Comparison of ENCODE assay signal across 8 cellular contexts in the genomic region with DNA sequence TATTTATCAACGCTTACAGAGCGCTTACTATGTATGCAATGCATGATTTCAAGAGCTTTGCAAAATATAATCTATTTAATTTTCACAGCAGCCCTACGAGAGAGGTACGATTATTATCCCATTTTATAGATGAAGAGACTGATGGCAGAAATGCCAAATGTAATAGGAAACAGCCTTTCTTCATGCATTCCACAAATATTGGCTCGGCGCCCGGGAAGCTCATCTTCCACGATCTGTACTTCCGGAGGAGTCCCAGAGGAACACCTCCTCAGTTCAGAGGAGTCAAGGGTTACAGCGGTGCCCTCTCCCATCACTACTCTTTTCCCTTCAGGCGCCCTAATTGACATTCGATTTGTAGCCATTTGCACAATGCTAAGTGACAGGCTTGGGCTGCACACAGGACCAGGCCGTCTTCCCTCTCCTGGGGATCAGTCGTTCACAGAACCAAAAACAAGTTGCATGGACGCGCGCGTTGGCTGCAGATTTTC. TPM values are rescaled to one million over a fixed set of nuclear protein-coding genes. Genes with fewer than 3 reads are reported as not detected.
DNase-seq lines count a peak whose midpoint lies in the region; ATAC-seq and TF ChIP-seq lines count a peak whose summit lies in the region.

No MANE protein-coding gene starts in this region.

- H3K4me3 ChIP-seq in WERI-Rb-1 (ENCODE audit: low read depth, low read length) (peak overlapping the region; percentile 86), retinal pigment epithelial cell (ENCODE audit: low read length) (peak overlapping the region; percentile 35)

- intact Hi-C loops in Right ventricle myocardium superior (cut with DNase I) = loop anchor here (2.0 kb wide), 1 partner anchor 133 kb away; no protein-coding TSS in a partner anchor

- H3K27ac ChIP-seq in WERI-Rb-1 = peak overlapping the region; percentile 100

- no peaks in the 10 kb centered on the region for H3K9me3 ChIP-seq in WERI-Rb-1 (ENCODE audit: severe bottlenecking)

- DNase-seq in M059J (ENCODE audit: low read depth) (peak; percentile 79), WERI-Rb-1 (no peak), Right ventricle myocardium superior (peak; percentile 87), retinal pigment epithelial cell (ENCODE audit: low read depth) (no peak), T1000 (lab: John Stamatoyannopoulos, UW) (no peak), cerebellar nuclear complex (lab: John Stamatoyannopoulos, UW) (no peak), NAMALWA (ENCODE audit: low spot score) (no peak)

- H3K27me3 ChIP-seq in WERI-Rb-1 (ENCODE audit: insufficient read depth, low read depth, severe bottlenecking) = no peaks in the 10 kb centered on the region

- TF ChIP-seq CTCF in WERI-Rb-1 (IDR thresholded peaks at IDR 0.05; ENCODE audit: low read depth, low read length) = no peak
- TF ChIP-seq CTCF in retinal pigment epithelial cell (conservative IDR thresholded peaks at IDR 0.05; ENCODE audit: low read depth, low read length) = no peak

- H3K36me3 ChIP-seq in WERI-Rb-1 = peaks cover 15% of the 10 kb centered on the region

- ATAC-seq in GM19395 (IDR thresholded peaks at IDR 0.05; ENCODE audit: unreplicated experiment) (peak; percentile 3), Right ventricle myocardium superior (ENCODE audit: poor library complexity) (no peak)

RNA-seq across cellular contexts. Expression of a gene that starts 1.1 kb away (rescaled TPM):
- 18.7 and 43.2 TPM in 2 replicates for total RNA-seq in M059J (2014; rRNA removed; shearing (Covaris generic))
- 62.6 TPM for total RNA-seq in Right ventricle myocardium superior

RNA-seq across cellular contexts. Expression of a gene that starts 9.0 kb away (rescaled TPM):
- total RNA-seq in M059J (2014; rRNA removed; shearing (Covaris generic)) = 365 and 428 TPM in 2 replicates
- 78.0 TPM for total RNA-seq in Right ventricle myocardium superior

Comparison
In these comparisons a context has a peak if more than half of its experiments do, and no peak if none do; other contexts are left out.
1. DNase-seq: peak in M059J (single experiment) and Right ventricle myocardium superior (single experiment); none in WERI-Rb-1 (single experiment), retinal pigment epithelial cell (single experiment), T1000 (single experiment), cerebellar nuclear complex (0 of 2) and NAMALWA (single experiment).